ENCODE assay signal across 9 cellular contexts in the genomic region with DNA sequence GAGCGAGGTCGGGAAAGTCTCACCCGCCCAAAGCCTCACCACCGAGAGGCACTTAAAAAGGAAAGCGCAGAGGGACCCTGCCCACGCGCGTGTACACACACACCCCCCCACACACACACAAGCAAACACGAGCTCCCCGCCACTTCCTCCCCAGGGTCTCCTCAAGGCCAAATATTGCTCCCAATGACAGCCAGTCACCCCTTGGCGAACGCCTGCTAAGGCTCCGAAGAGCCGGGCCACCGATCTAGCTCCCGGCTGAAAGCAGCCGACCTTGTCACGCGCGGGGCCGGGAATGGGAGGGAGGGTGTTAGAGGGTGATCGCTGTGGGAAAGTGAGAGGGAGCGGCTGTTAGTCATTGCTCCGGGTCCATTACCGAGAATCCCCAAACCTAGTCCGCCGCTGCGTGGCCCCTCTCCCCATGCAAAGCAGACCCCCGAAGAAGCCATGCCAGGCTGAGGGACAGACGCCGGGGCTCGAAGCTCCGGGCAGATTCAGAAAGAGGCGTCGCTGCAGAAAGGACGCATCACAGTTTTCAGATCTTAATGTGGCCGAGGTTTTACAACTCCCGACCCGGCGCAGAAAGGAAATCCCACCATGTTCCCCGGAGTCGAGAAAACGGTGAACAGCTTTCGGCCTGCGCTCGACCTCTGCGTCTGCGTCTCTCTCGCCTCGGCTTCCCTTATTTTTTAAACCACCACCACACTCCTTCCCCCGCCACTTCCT. TPM values are rescaled to one million over a fixed set of nuclear protein-coding genes. Genes with fewer than 3 reads are reported as not detected.
DNase-seq lines count a peak whose midpoint lies in the region; ATAC-seq and TF ChIP-seq lines count a peak whose summit lies in the region.
"Had no signal": no experiment of that assay in that cellular context is flagged by ENCODE, and none has a peak within 500 bp of the region (broad histone marks: within the 10 kb centered on the region; RNA-seq: fewer than 3 reads in every experiment).

No MANE protein-coding gene starts in this region.

- POLR2A ChIA-PET in CD4-positive, alpha-beta T cell (lab: Charles Lee) = no interaction called here

- peaks cover 37% of the 10 kb centered on the region for H3K4me1 Mint-ChIP-seq in CD4-positive, alpha-beta T cell (ENCODE audit: low read depth)
- peaks cover 27% of the 10 kb centered on the region for H3K4me1 Mint-ChIP-seq in activated T-helper 2 cell treated with anti-CD3 and anti-CD28 coated beads, Interferon-gamma antibody, Interleukin-2, Interleukin-4, amounts not matched to agents 10 μg/mL and 5 μg/mL and 100 μg/mL, durations not matched to agents 14 hours and 24 hours and 36 hours (ENCODE audit: low read depth)

- H3K4me1 ChIP-seq in rectal smooth muscle tissue (ENCODE audit: control insufficient read depth, insufficient read depth, low read length) = no peaks in the 10 kb centered on the region

- H3K9ac ChIP-seq in rectal smooth muscle tissue (ENCODE audit: low read length) = no peak overlapping the region

- H3K9me3 Mint-ChIP-seq in CD4-positive, alpha-beta T cell = no peaks in the 10 kb centered on the region
- H3K9me3 Mint-ChIP-seq in activated T-helper 2 cell treated with anti-CD3 and anti-CD28 coated beads, Interferon-gamma antibody, Interleukin-2, Interleukin-4, amounts not matched to agents 10 μg/mL and 5 μg/mL and 100 μg/mL, durations not matched to agents 14 hours and 24 hours and 36 hours = no peaks in the 10 kb centered on the region

- H3K27me3 Mint-ChIP-seq in CD4-positive, alpha-beta T cell = peaks cover 85% of the 10 kb centered on the region
- peaks cover 79% of the 10 kb centered on the region for H3K27me3 Mint-ChIP-seq in activated T-helper 2 cell treated with anti-CD3 and anti-CD28 coated beads, Interferon-gamma antibody, Interleukin-2, Interleukin-4, amounts not matched to agents 10 μg/mL and 5 μg/mL and 100 μg/mL, durations not matched to agents 14 hours and 24 hours and 36 hours (ENCODE audit: low read depth)

- no peaks in the 10 kb centered on the region for H3K36me3 Mint-ChIP-seq in CD4-positive, alpha-beta T cell (ENCODE audit: low read depth)
- no peaks in the 10 kb centered on the region for H3K36me3 Mint-ChIP-seq in activated T-helper 2 cell treated with anti-CD3 and anti-CD28 coated beads, Interferon-gamma antibody, Interleukin-2, Interleukin-4, amounts not matched to agents 10 μg/mL and 5 μg/mL and 100 μg/mL, durations not matched to agents 14 hours and 24 hours and 36 hours (ENCODE audit: low read depth)

- peaks cover 67% of the 10 kb centered on the region for H3K27me3 ChIP-seq in CD4-positive, alpha-beta T cell (ENCODE audit: control insufficient read depth, insufficient read depth, low read length)
- peaks cover 15% of the 10 kb centered on the region for H3K27me3 ChIP-seq in rectal smooth muscle tissue (ENCODE audit: control insufficient read depth, insufficient read depth, low read length)

- TF ChIP-seq CTCF in CD4-positive, alpha-beta T cell (IDR thresholded peaks at IDR 0.05) = no peak

- no peak overlapping the region for H3K27ac Mint-ChIP-seq in CD4-positive, alpha-beta T cell
- no peak overlapping the region for H3K27ac Mint-ChIP-seq in activated T-helper 2 cell treated with anti-CD3 and anti-CD28 coated beads, Interferon-gamma antibody, Interleukin-2, Interleukin-4, amounts not matched to agents 10 μg/mL and 5 μg/mL and 100 μg/mL, durations not matched to agents 14 hours and 24 hours and 36 hours

- peak overlapping the region; percentile 78 for H3K4me3 Mint-ChIP-seq in CD4-positive, alpha-beta T cell
- H3K4me3 Mint-ChIP-seq in activated T-helper 2 cell treated with anti-CD3 and anti-CD28 coated beads, Interferon-gamma antibody, Interleukin-2, Interleukin-4, amounts not matched to agents 10 μg/mL and 5 μg/mL and 100 μg/mL, durations not matched to agents 14 hours and 24 hours and 36 hours (ENCODE audit: low read depth) = peak overlapping the region; percentile 81

- DNase-seq in CD4-positive, alpha-beta T cell = no peak
- DNase-seq in HS-27A (ENCODE audit: low read depth) (peak; percentile 50), left cardiac atrium (peak; percentile 55), SIG-M5 treated with dmso at 0.1 percent for 504 hours (lab: John Stamatoyannopoulos, UW; ENCODE audit: unreplicated experiment) (no peak)
- DNase-seq in activated T-helper 2 cell treated with anti-CD3 and anti-CD28 coated beads, Interferon-gamma antibody, Interleukin-2, Interleukin-4, amounts not matched to agents 10 μg/mL and 5 μg/mL and 100 μg/mL, durations not matched to agents 14 hours and 24 hours and 36 hours (ENCODE audit: low spot score) = no peak

- intact Hi-C loops in CD4-positive, alpha-beta T cell (cut with DNase I, micrococcal nuclease) = no loop called here
- intact Hi-C loops in activated T-helper 2 cell treated with anti-CD3 and anti-CD28 coated beads, Interferon-gamma antibody, Interleukin-2, Interleukin-4, amounts not matched to agents 10 μg/mL and 5 μg/mL and 100 μg/mL, durations not matched to agents 14 hours and 24 hours and 36 hours (cut with micrococcal nuclease) = loop anchor here (10.0 kb wide), 1 partner anchor 261 kb away; no protein-coding TSS in a partner anchor
- intact Hi-C loops in left cardiac atrium (cut with DNase I) = loop anchor here (5.0 to 10.0 kb wide), 2 partner anchors 62 to 221 kb away; no protein-coding TSS in a partner anchor

- peaks cover 2% of the 10 kb centered on the region for H3K36me3 ChIP-seq in rectal smooth muscle tissue (ENCODE audit: control insufficient read depth, insufficient read depth, low read length)

- CTCF ChIA-PET in CD4-positive, alpha-beta T cell (lab: Charles Lee) = no interaction called here

- peak overlapping the region; percentile 68 for H3K4me3 ChIP-seq in rectal smooth muscle tissue (ENCODE audit: low read length)

- no peak overlapping the region for H3K27ac ChIP-seq in CD4-positive, alpha-beta T cell (ENCODE audit: low read depth, low read length)
- H3K27ac ChIP-seq in rectal smooth muscle tissue (ENCODE audit: low read depth, low read length) = peak overlapping the region; percentile 70

- H3K9me3 ChIP-seq in CD4-positive, alpha-beta T cell (ENCODE audit: control insufficient read depth, low read length) = no peaks in the 10 kb centered on the region

- no peak for ATAC-seq in CD4-positive, alpha-beta T cell (ENCODE audit: poor library complexity)
- ATAC-seq in left cardiac atrium = peak; percentile 27 to 38
- ATAC-seq in GM21529 (IDR thresholded peaks at IDR 0.05; ENCODE audit: unreplicated experiment) = no peak
- no peak for ATAC-seq in GM18520 (IDR thresholded peaks at IDR 0.05; ENCODE audit: unreplicated experiment)

RNA-seq across cellular contexts. Expression of a gene that starts 2.6 kb away (rescaled TPM):
- not detected for total RNA-seq in CD4-positive, alpha-beta T cell
- total RNA-seq in activated T-helper 2 cell treated with anti-CD3 and anti-CD28 coated beads, Interferon-gamma antibody, Interleukin-2, Interleukin-4, amounts not matched to agents 10 μg/mL and 5 μg/mL and 100 μg/mL, durations not matched to agents 14 hours and 24 hours and 36 hours = not detected in 2 replicates
- 10 to 100 TPM in 1 of 2 donors, 1 to 10 TPM in 1; 9.2 to 12.5 TPM for total RNA-seq in left cardiac atrium
- total RNA-seq: NCI-H460 had no signal

Comparison
In these comparisons a context has a peak if more than half of its experiments do, and no peak if none do; other contexts are left out.
1. ATAC-seq: peak in left cardiac atrium (2 of 2); none in CD4-positive, alpha-beta T cell (single experiment), GM21529 (single experiment) and GM18520 (single experiment).
2. DNase-seq: peak in HS-27A (single experiment) and left cardiac atrium (single experiment); none in CD4-positive, alpha-beta T cell (0 of 10), activated T-helper 2 cell treated with anti-CD3 and anti-CD28 coated beads, Interferon-gamma antibody, Interleukin-2, Interleukin-4, amounts not matched to agents 10 μg/mL and 5 μg/mL and 100 μg/mL, durations not matched to agents 14 hours and 24 hours and 36 hours (single experiment) and SIG-M5 treated with dmso at 0.1 percent for 504 hours (single experiment).
3. intact Hi-C loops: an anchor here in activated T-helper 2 cell treated with anti-CD3 and anti-CD28 coated beads, Interferon-gamma antibody, Interleukin-2, Interleukin-4, amounts not matched to agents 10 μg/mL and 5 μg/mL and 100 μg/mL, durations not matched to agents 14 hours and 24 hours and 36 hours (10.0 kb wide) and left cardiac atrium (5.0 to 10.0 kb wide); none called in CD4-positive, alpha-beta T cell.